ENCODE assay signal across 17 cellular contexts in genomic region chr7:98943336-98943735, GRCh38.
A peak's percentile ranks its signal among the peaks of the same experiment; 100 is the strongest.
DNase-seq lines count a peak whose midpoint lies in the region; ATAC-seq and TF ChIP-seq lines count a peak whose summit lies in the region.
"Had no signal": no experiment of that assay in that cellular context is flagged by ENCODE, and none has a peak within 500 bp of the region (broad histone marks: within the 10 kb centered on the region; RNA-seq: fewer than 3 reads in every experiment).

No MANE protein-coding gene starts in this region.

- no peaks in the 10 kb centered on the region for H3K9me3 ChIP-seq in OCI-LY7 (ENCODE audit: low read length)
- H3K9me3 ChIP-seq: BLaER1, Caco-2 had no signal

- peaks cover 96% of the 10 kb centered on the region for H3K36me3 ChIP-seq in OCI-LY7 (ENCODE audit: insufficient read depth, low read length)

- H3K9me3 Mint-ChIP-seq in immature natural killer cell = no peaks in the 10 kb centered on the region
- H3K9me3 Mint-ChIP-seq: CD4-positive, CD25-positive, alpha-beta regulatory T cell; CD8-positive, alpha-beta T cell; H9 had no signal

- no peak overlapping the region for H3K27ac Mint-ChIP-seq in immature natural killer cell
- H3K27ac Mint-ChIP-seq: B cell; CD8-positive, alpha-beta T cell had no signal

- no peaks in the 10 kb centered on the region for H3K79me2 ChIP-seq in OCI-LY7 (ENCODE audit: insufficient read depth, low read depth, low read length)

- no peaks in the 10 kb centered on the region for H4K20me1 ChIP-seq in OCI-LY7 (ENCODE audit: insufficient read depth, low read length)

- ATAC-seq in HG03097 (IDR thresholded peaks at IDR 0.05; ENCODE audit: low FRiP score, unreplicated experiment) = no peak
- ATAC-seq: CD8-positive, alpha-beta T cell; HCT116 had no signal

- H2AFZ ChIP-seq in OCI-LY7 (ENCODE audit: low read length) = no peak overlapping the region
- H2AFZ ChIP-seq: GM23248 had no signal

- intact Hi-C loops in OCI-LY7 (cut with micrococcal nuclease; ENCODE audit: unreplicated experiment) = no loop called here

- CTCF ChIA-PET in OCI-LY7 (lab: Charles Lee; ENCODE audit: unreplicated experiment) = no interaction called here

- H3K4me3 ChIP-seq in OCI-LY7 (ENCODE audit: low read depth, low read length, poor library complexity, severe bottlenecking) = no peak overlapping the region
- H3K4me3 ChIP-seq: BLaER1, GM23248 had no signal

- POLR2A ChIA-PET in OCI-LY7 (lab: Charles Lee) = no interaction called here

- H3K36me3 Mint-ChIP-seq in immature natural killer cell = peaks cover 17 to 35% (median 34%) of the 10 kb centered on the region in 3 donors

- BruUV-seq in OCI-LY7 (replicated peaks; lab: Mats Ljungman, UMichigan) = TSS peak; percentile 7

- DNase-seq in OCI-LY7 (ENCODE audit: low spot score) (no peak), mesenteric fat pad (ENCODE audit: low spot score) (peak; percentile 1), immature natural killer cell (no peak)
- DNase-seq in activated CD4-positive, alpha-beta T cell treated with anti-CD3 and anti-CD28 coated beads for 48 hours = no peak
- DNase-seq: Caco-2; CD4-positive, CD25-positive, alpha-beta regulatory T cell; CD8-positive, alpha-beta T cell; DMS153; DND-41; GM23248; H9 had no signal

- H3K4me1 ChIP-seq in OCI-LY7 (ENCODE audit: insufficient read depth, low read length, poor library complexity, severe bottlenecking) = no peaks in the 10 kb centered on the region
- H3K4me1 ChIP-seq: BLaER1, Caco-2 had no signal

- no peaks in the 10 kb centered on the region for H3K9me2 ChIP-seq in OCI-LY7 (ENCODE audit: insufficient read depth, low read length)

- H3K27me3 Mint-ChIP-seq in immature natural killer cell (ENCODE audit: low read depth in 3 of 3) = no peaks in the 10 kb centered on the region
- H3K27me3 Mint-ChIP-seq: B cell; CD4-positive, CD25-positive, alpha-beta regulatory T cell had no signal

- H3K4me2 ChIP-seq in OCI-LY7 (ENCODE audit: low read length) = no peak overlapping the region
- H3K4me2 ChIP-seq: BLaER1 had no signal

- H3K4me3 Mint-ChIP-seq in immature natural killer cell = no peak overlapping the region
- H3K4me3 Mint-ChIP-seq: B cell; CD4-positive, CD25-positive, alpha-beta regulatory T cell; CD8-positive, alpha-beta T cell; H9 had no signal

- no peaks in the 10 kb centered on the region for H3K4me1 Mint-ChIP-seq in immature natural killer cell
- H3K4me1 Mint-ChIP-seq: B cell, H9 had no signal

- TF ChIP-seq CTCF in OCI-LY7 (conservative IDR thresholded peaks at IDR 0.05; ENCODE audit: low read length) (no peak), VCaP (conservative IDR thresholded peaks at IDR 0.05) (no peak)

- H3K27ac ChIP-seq in OCI-LY7 (ENCODE audit: low read depth, low read length, poor library complexity, severe bottlenecking) (no peak overlapping the region), VCaP (peak overlapping the region; percentile 68)
- H3K27ac ChIP-seq: BLaER1, C4-2B, GM23248 had no signal
